15 cellular contexts compared by ENCODE assay signal in the genomic region with DNA sequence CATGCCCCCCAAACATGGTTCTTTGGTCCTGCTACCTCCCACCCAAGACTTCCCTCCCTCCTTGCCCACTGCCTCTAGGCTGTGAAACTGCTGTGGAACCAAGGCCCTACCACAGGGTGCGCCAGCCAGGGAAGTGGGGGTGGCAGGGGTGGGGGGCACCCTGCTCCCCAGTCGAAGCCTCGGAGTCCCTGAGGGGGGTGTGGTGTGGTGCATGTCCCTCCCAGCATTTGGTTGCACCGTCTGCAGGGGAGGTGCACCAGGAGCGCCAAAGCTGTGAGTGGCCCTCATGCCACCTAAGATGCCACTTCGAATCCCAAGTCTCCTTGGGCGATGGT. TPM values are rescaled to one million over a fixed set of nuclear protein-coding genes. Genes with fewer than 3 reads are reported as not detected.
DNase-seq lines count a peak whose midpoint lies in the region; ATAC-seq and TF ChIP-seq lines count a peak whose summit lies in the region.
"Had no signal": no experiment of that assay in that cellular context is flagged by ENCODE, and none has a peak within 500 bp of the region (broad histone marks: within the 10 kb centered on the region; RNA-seq: fewer than 3 reads in every experiment).

No MANE protein-coding gene starts in this region.

- no CpG with 5 or more reads among the region's 7 CpGs for WGBS in mesendoderm (ENCODE audit: extremely low coverage, insufficient coverage, low lambda C conversion rate)

- H3K18ac ChIP-seq in mesendoderm (ENCODE audit: low read length) = no peak overlapping the region

- H3K27ac ChIP-seq in MM.1S (ENCODE audit: low read length) = no peak overlapping the region
- H3K27ac ChIP-seq in coronary artery = peak overlapping the region in 1 of 2 donors; percentile 92
- no peak overlapping the region for H3K27ac ChIP-seq in mesendoderm (ENCODE audit: low read depth, low read length)

- no peak for ATAC-seq in activated CD4-positive, alpha-beta T cell treated with anti-CD3 and anti-CD28 coated beads for 36 hours
- no peak for ATAC-seq in stimulated activated effector memory CD8-positive, alpha-beta T cell treated with anti-CD3 and anti-CD28 coated beads, Interleukin-12 subunit alpha, Interleukin-12 subunit beta, amount 100 ng/mL, for 72 hours
- ATAC-seq in GM21576 (IDR thresholded peaks at IDR 0.05; ENCODE audit: unreplicated experiment) = no peak

- H2AK5ac ChIP-seq in mesendoderm (ENCODE audit: low read length) = no peak overlapping the region

- H3K4me3 ChIP-seq in MM.1S (ENCODE audit: low read length) = no peak overlapping the region
- peak overlapping the region; percentile 80 for H3K4me3 ChIP-seq in coronary artery
- no peak overlapping the region for H3K4me3 ChIP-seq in mesendoderm (ENCODE audit: low read length)

- no peak overlapping the region for H2BK15ac ChIP-seq in mesendoderm (replicated peaks; ENCODE audit: low read depth)

- H4K8ac ChIP-seq in mesendoderm (ENCODE audit: low read depth, low read length) = no peak overlapping the region

- DNase-seq in activated CD4-positive, alpha-beta T cell treated with anti-CD3 and anti-CD28 coated beads for 36 hours = no peak
- DNase-seq in activated CD4-positive, alpha-beta T cell treated with anti-CD3 and anti-CD28 coated beads for 4 hours = no peak
- no peak for DNase-seq in MM.1S
- no peak for DNase-seq in coronary artery (ENCODE audit: low spot score)
- no peak for DNase-seq in stimulated activated effector memory CD8-positive, alpha-beta T cell treated with anti-CD3 and anti-CD28 coated beads, Interleukin-12 subunit alpha, Interleukin-12 subunit beta, amount 100 ng/mL, for 72 hours (ENCODE audit: low spot score in 2 of 2)
- DNase-seq in mesendoderm = no peak
- no peak for DNase-seq in NCI-H1436 (lab: John Stamatoyannopoulos, UW)
- DNase-seq: EL; H9; NCI-H774; stimulated activated CD4-positive, alpha-beta T cell treated with anti-CD3 and anti-CD28 coated beads, Interleukin-12 subunit alpha, Interleukin-12 subunit beta, amount 100 ng/mL, for 4 hours had no signal

- POLR2A ChIA-PET in activated CD4-positive, alpha-beta T cell treated with anti-CD3 and anti-CD28 coated beads for 36 hours (lab: Charles Lee) = no interaction called here

- H3K4me3 Mint-ChIP-seq in activated CD4-positive, alpha-beta T cell treated with anti-CD3 and anti-CD28 coated beads for 36 hours = peak overlapping the region; percentile 90
- H3K4me3 Mint-ChIP-seq in stimulated activated effector memory CD8-positive, alpha-beta T cell treated with anti-CD3 and anti-CD28 coated beads, Interleukin-12 subunit alpha, Interleukin-12 subunit beta, amount 100 ng/mL, for 72 hours = peak overlapping the region; percentile 91

- H2AFZ ChIP-seq in MM.1S (ENCODE audit: low read length) = no peak overlapping the region

- H2BK120ac ChIP-seq in mesendoderm (ENCODE audit: low read depth, low read length) = no peak overlapping the region

- H3K27me3 Mint-ChIP-seq in activated CD4-positive, alpha-beta T cell treated with anti-CD3 and anti-CD28 coated beads for 36 hours = no peaks in the 10 kb centered on the region

- H3K36me3 ChIP-seq in MM.1S (replicated peaks; ENCODE audit: insufficient read depth, low read length) (no peaks in the 10 kb centered on the region), mesendoderm (ENCODE audit: control insufficient read depth, insufficient read depth, low read length) (no peaks in the 10 kb centered on the region)

- H3K4me2 ChIP-seq in MM.1S (ENCODE audit: low read depth, low read length) (peak overlapping the region; percentile 98; the same call in 1 of the 2 replicates), mesendoderm (ENCODE audit: low read length) (no peak overlapping the region)

- H3K36me3 Mint-ChIP-seq in activated CD4-positive, alpha-beta T cell treated with anti-CD3 and anti-CD28 coated beads for 36 hours (ENCODE audit: low read depth) = peaks cover 5% of the 10 kb centered on the region
- peaks cover 39% of the 10 kb centered on the region for H3K36me3 Mint-ChIP-seq in stimulated activated effector memory CD8-positive, alpha-beta T cell treated with anti-CD3 and anti-CD28 coated beads, Interleukin-12 subunit alpha, Interleukin-12 subunit beta, amount 100 ng/mL, for 72 hours

- H3K79me2 ChIP-seq in MM.1S (ENCODE audit: low read length) (no peaks in the 10 kb centered on the region), mesendoderm (ENCODE audit: control insufficient read depth, insufficient read depth, low read length) (no peaks in the 10 kb centered on the region)

- H4K20me1 ChIP-seq in MM.1S (ENCODE audit: insufficient read depth, low read length) = no peaks in the 10 kb centered on the region

- H3K27me3 ChIP-seq in MM.1S (replicated peaks; ENCODE audit: insufficient read depth, low read length) (peaks cover 22% of the 10 kb centered on the region), mesendoderm (ENCODE audit: insufficient read depth, low read length, poor library complexity) (no peaks in the 10 kb centered on the region)

- H3K9me2 ChIP-seq in MM.1S (replicated peaks; ENCODE audit: insufficient read depth, low read length) = no peaks in the 10 kb centered on the region

- peaks cover 13% of the 10 kb centered on the region for H3K4me1 ChIP-seq in MM.1S (ENCODE audit: low read length)
- no peaks in the 10 kb centered on the region for H3K4me1 ChIP-seq in mesendoderm (ENCODE audit: control insufficient read depth, low read depth, low read length)

- no peak overlapping the region for H3K56ac ChIP-seq in mesendoderm (ENCODE audit: low read length)

- intact Hi-C loops in activated CD4-positive, alpha-beta T cell treated with anti-CD3 and anti-CD28 coated beads for 36 hours (cut with DNase I, micrococcal nuclease) = no loop called here

- H3K4ac ChIP-seq in mesendoderm (ENCODE audit: low read depth, low read length) = no peak overlapping the region

- no peaks in the 10 kb centered on the region for H3K9me3 Mint-ChIP-seq in activated CD4-positive, alpha-beta T cell treated with anti-CD3 and anti-CD28 coated beads for 36 hours (ENCODE audit: low read depth)
- H3K9me3 Mint-ChIP-seq in stimulated activated effector memory CD8-positive, alpha-beta T cell treated with anti-CD3 and anti-CD28 coated beads, Interleukin-12 subunit alpha, Interleukin-12 subunit beta, amount 100 ng/mL, for 72 hours = no peaks in the 10 kb centered on the region
- H3K9me3 Mint-ChIP-seq: H9 had no signal

- no peaks in the 10 kb centered on the region for H3K79me1 ChIP-seq in mesendoderm (ENCODE audit: low read length)

- peaks cover 26% of the 10 kb centered on the region for H3F3A ChIP-seq in MM.1S (ENCODE audit: insufficient read depth, low read length)

- H4K5ac ChIP-seq in mesendoderm (ENCODE audit: low read length) = no peak overlapping the region

- CTCF ChIA-PET in activated CD4-positive, alpha-beta T cell treated with anti-CD3 and anti-CD28 coated beads for 36 hours (lab: Charles Lee) = interaction anchor here (0.6 to 1.1 kb wide), 5 partner anchors 9 to 181 kb away, joined by 3 read pairs; no protein-coding TSS in a partner anchor

- peaks cover 17% of the 10 kb centered on the region for H3K4me1 Mint-ChIP-seq in activated CD4-positive, alpha-beta T cell treated with anti-CD3 and anti-CD28 coated beads for 36 hours
- peaks cover 40% of the 10 kb centered on the region for H3K4me1 Mint-ChIP-seq in stimulated activated effector memory CD8-positive, alpha-beta T cell treated with anti-CD3 and anti-CD28 coated beads, Interleukin-12 subunit alpha, Interleukin-12 subunit beta, amount 100 ng/mL, for 72 hours

- no peaks in the 10 kb centered on the region for H3K9me3 ChIP-seq in MM.1S (replicated peaks; ENCODE audit: insufficient read depth, low read length)

- no peak overlapping the region for H3K23ac ChIP-seq in mesendoderm (ENCODE audit: low read length)

- H2BK5ac ChIP-seq in mesendoderm (ENCODE audit: low read length) = no peak overlapping the region

- TF ChIP-seq CTCF in MM.1S (IDR thresholded peaks at IDR 0.05; ENCODE audit: low read length) (no peak), coronary artery (IDR thresholded peaks at IDR 0.05) (no peak)

- H3K27ac Mint-ChIP-seq in activated CD4-positive, alpha-beta T cell treated with anti-CD3 and anti-CD28 coated beads for 36 hours = peak overlapping the region; percentile 88
- H3K27ac Mint-ChIP-seq in stimulated activated effector memory CD8-positive, alpha-beta T cell treated with anti-CD3 and anti-CD28 coated beads, Interleukin-12 subunit alpha, Interleukin-12 subunit beta, amount 100 ng/mL, for 72 hours = peak overlapping the region; percentile 92

- no peak overlapping the region for H3K9ac ChIP-seq in MM.1S (ENCODE audit: low read length)
- no peak overlapping the region for H3K9ac ChIP-seq in mesendoderm (ENCODE audit: low read length)

RNA-seq across cellular contexts. Expression of a gene that starts 1.8 kb away (rescaled TPM):
- 10 to 100 TPM; 39.6 to 40.2 TPM for total RNA-seq in activated CD4-positive, alpha-beta T cell treated with anti-CD3 and anti-CD28 coated beads for 36 hours
- 11.2 TPM for polyA plus RNA-seq in mesendoderm (2013, experiment 1 of 2)
- 10.0 TPM for polyA plus RNA-seq in mesendoderm (2013, experiment 2 of 2)

RNA-seq across cellular contexts. Expression of a gene that starts 2.4 kb away (rescaled TPM):
- under 1 TPM; 0.42 to 0.50 TPM for total RNA-seq in activated CD4-positive, alpha-beta T cell treated with anti-CD3 and anti-CD28 coated beads for 36 hours
- 0.07 TPM for polyA plus RNA-seq in mesendoderm (2013, experiment 1 of 2)
- 0.10 TPM for polyA plus RNA-seq in mesendoderm (2013, experiment 2 of 2)

RNA-seq across cellular contexts. Expression of a gene that starts 6.7 kb away (rescaled TPM):
- total RNA-seq in activated CD4-positive, alpha-beta T cell treated with anti-CD3 and anti-CD28 coated beads for 36 hours = under 1 TPM; 0.30 to 0.46 TPM
- 0.14 TPM for polyA plus RNA-seq in mesendoderm (2013, experiment 1 of 2)
- 0.04 TPM for polyA plus RNA-seq in mesendoderm (2013, experiment 2 of 2)
- total RNA-seq: M059J; T-helper 1 cell treated with Interleukin-12 subunit alpha and Interleukin-12 subunit beta and Interleukin-4 antibody, amounts not matched to agents 30 ng/mL and 1 ng/mL, for 36 hours had no signal

RNA-seq across cellular contexts. Expression of a gene that starts 14.5 kb away (rescaled TPM):
- total RNA-seq in activated CD4-positive, alpha-beta T cell treated with anti-CD3 and anti-CD28 coated beads for 36 hours = 10 to 100 TPM; 40.6 to 50.0 TPM
- 29.9 TPM for polyA plus RNA-seq in mesendoderm (2013, experiment 1 of 2)
- 30.7 TPM for polyA plus RNA-seq in mesendoderm (2013, experiment 2 of 2)

RNA-seq across cellular contexts. Expression of a gene that starts 28.1 kb away (rescaled TPM):
- total RNA-seq in activated CD4-positive, alpha-beta T cell treated with anti-CD3 and anti-CD28 coated beads for 36 hours = not detected
- polyA plus RNA-seq in mesendoderm (2013, experiment 1 of 2) = 2.0 TPM
- polyA plus RNA-seq in mesendoderm (2013, experiment 2 of 2) = 2.1 TPM
- total RNA-seq: M059J, myocyte had no signal
